25 cellular contexts compared by ENCODE assay signal in the genomic region with DNA sequence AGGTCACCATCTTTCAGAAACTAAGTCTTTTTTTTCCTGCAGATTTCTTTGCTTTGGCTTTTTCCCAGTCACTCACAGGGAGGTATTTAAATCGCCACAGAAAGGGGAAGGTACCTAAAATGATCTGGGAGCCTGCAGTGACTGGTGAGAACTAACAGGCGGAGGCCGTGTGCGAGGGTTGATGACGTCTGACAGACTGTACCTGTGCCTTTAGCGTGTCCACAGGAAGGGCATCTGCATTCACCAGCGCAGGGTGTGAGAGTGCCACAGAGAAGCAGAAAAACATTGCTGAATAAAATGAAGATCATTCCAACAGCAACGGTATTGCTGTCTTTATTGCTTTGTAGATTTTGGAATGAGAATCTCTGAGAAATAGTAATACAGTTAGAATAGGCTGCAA. TPM values are rescaled to one million over a fixed set of nuclear protein-coding genes. Genes with fewer than 3 reads are reported as not detected.
DNase-seq lines count a peak whose midpoint lies in the region; ATAC-seq, FAIRE-seq and TF ChIP-seq lines count a peak whose summit lies in the region.
"Had no signal": no experiment of that assay in that cellular context is flagged by ENCODE, and none has a peak within 500 bp of the region (broad histone marks: within the 10 kb centered on the region; RNA-seq: fewer than 3 reads in every experiment).

No MANE protein-coding gene starts in this region.

- no peaks in the 10 kb centered on the region for H3K27me3 ChIP-seq in astrocyte (ENCODE audit: insufficient read depth, low read length)
- H3K27me3 ChIP-seq: ascending aorta, esophagus muscularis mucosa, gastrocnemius medialis, pancreas, right lobe of liver, upper lobe of left lung had no signal

- no peak overlapping the region for H2AFZ ChIP-seq in astrocyte (ENCODE audit: low read depth, low read length)

- TF ChIP-seq CTCF in natural killer cell (IDR thresholded peaks at IDR 0.05) (no peak), astrocyte (IDR thresholded peaks at IDR 0.05; ENCODE audit: insufficient read depth, low read depth, low read length) (no peak)

- no peak overlapping the region for H3K27ac ChIP-seq in astrocyte (ENCODE audit: low read depth, low read length)
- H3K27ac ChIP-seq: ascending aorta, esophagus muscularis mucosa, pancreas, right lobe of liver, upper lobe of left lung, VCaP had no signal

- FAIRE-seq in astrocyte (lab: Jason Lieb, UNC): no peak
- FAIRE-seq: pancreas had no signal

- H3K9me3 Mint-ChIP-seq in natural killer cell (no peaks in the 10 kb centered on the region), astrocyte (ENCODE audit: unreplicated experiment) (no peaks in the 10 kb centered on the region)
- no peaks in the 10 kb centered on the region for H3K9me3 Mint-ChIP-seq in natural killer cell treated with Interleukin-12 subunit alpha and Interleukin-12 subunit beta and Interleukin-15 and Interleukin-18, amount 100 ng/mL, for 72 hours
- H3K9me3 Mint-ChIP-seq: T-helper 1 cell treated with Interleukin-12 subunit alpha and Interleukin-12 subunit beta and Interleukin-4 antibody, amounts not matched to agents 30 μg/mL and 1 μg/mL, for 36 hours had no signal

- DNase-seq in natural killer cell (no peak), T-helper 17 cell (no peak), astrocyte (ENCODE audit: low read depth) (no peak)
- no peak for DNase-seq in natural killer cell treated with Interleukin-12 subunit alpha and Interleukin-12 subunit beta and Interleukin-15 and Interleukin-18, amount 100 ng/mL, for 72 hours (ENCODE audit: low spot score)
- DNase-seq in stimulated activated naive CD8-positive, alpha-beta T cell treated with anti-CD3 and anti-CD28 coated beads, Interleukin-15, Interleukin-2, amounts not matched to agents 100 U/mL and 50 U/mL, for 24 hours: peak; percentile 27
- no peak for DNase-seq in activated CD4-positive, CD25-positive, alpha-beta regulatory T cell treated with anti-CD3 and anti-CD28 coated beads, Interleukin-2, amount 50 U/mL, for 72 hours
- DNase-seq: activated CD8-positive, alpha-beta memory T cell treated with anti-CD3 and anti-CD28 coated beads, Interleukin-2, amount 10 ng/mL, durations not matched to agents 7 days and 5 days; activated effector memory CD4-positive, alpha-beta T cell treated with Interleukin-2 at 50 U/mL for 16 hours; AML-193; cerebellar nuclear complex; effector CD8-positive, alpha-beta T cell; gastrocnemius medialis; KBM-7; NCI-H1694 treated with DMSO at 0.1 percent for 48 hours; NCI-H774; pancreas; PC-3; right lobe of liver; SIG-M5; upper lobe of left lung had no signal

- intact Hi-C loops in natural killer cell (cut with micrococcal nuclease): no loop called here

- H3K36me3 Mint-ChIP-seq in natural killer cell (no peaks in the 10 kb centered on the region), T-helper 17 cell (ENCODE audit: low read depth) (no peaks in the 10 kb centered on the region), astrocyte (ENCODE audit: low read depth, unreplicated experiment) (peaks cover 15% of the 10 kb centered on the region)
- H3K36me3 Mint-ChIP-seq in natural killer cell treated with Interleukin-12 subunit alpha and Interleukin-12 subunit beta and Interleukin-15 and Interleukin-18, amount 100 ng/mL, for 72 hours: peaks cover 5% of the 10 kb centered on the region

- H3K4me1 Mint-ChIP-seq in natural killer cell (peaks cover 72 to 78% of the 10 kb centered on the region in 2 donors), T-helper 17 cell (peaks cover 53% of the 10 kb centered on the region), astrocyte (ENCODE audit: low read depth, unreplicated experiment) (peaks cover 17% of the 10 kb centered on the region)
- H3K4me1 Mint-ChIP-seq in natural killer cell treated with Interleukin-12 subunit alpha and Interleukin-12 subunit beta and Interleukin-15 and Interleukin-18, amount 100 ng/mL, for 72 hours (ENCODE audit: low read depth in 2 of 2): peaks cover 58 to 70% of the 10 kb centered on the region in 2 donors

- H3K9me3 ChIP-seq in T-helper 17 cell (ENCODE audit: control insufficient read depth, low read length, poor library complexity, severe bottlenecking) (no peaks in the 10 kb centered on the region), astrocyte (ENCODE audit: insufficient read depth, low read depth, low read length) (no peaks in the 10 kb centered on the region)
- H3K9me3 ChIP-seq: ascending aorta, esophagus muscularis mucosa, gastrocnemius medialis, pancreas, right lobe of liver, upper lobe of left lung had no signal

- H3K4me2 ChIP-seq in astrocyte (ENCODE audit: low read length): no peak overlapping the region

- peak overlapping the region; percentile 71 for H3K4me3 Mint-ChIP-seq in natural killer cell
- no peak overlapping the region for H3K4me3 Mint-ChIP-seq in natural killer cell treated with Interleukin-12 subunit alpha and Interleukin-12 subunit beta and Interleukin-15 and Interleukin-18, amount 100 ng/mL, for 72 hours
- H3K4me3 Mint-ChIP-seq in T-helper 17 cell: no peak overlapping the region
- H3K4me3 Mint-ChIP-seq in astrocyte (ENCODE audit: unreplicated experiment): no peak overlapping the region
- H3K4me3 Mint-ChIP-seq: activated CD8-positive, alpha-beta memory T cell treated with anti-CD3 and anti-CD28 coated beads, Interleukin-2, amount 10 ng/mL, durations not matched to agents 7 days and 5 days had no signal

- H4K20me1 ChIP-seq in astrocyte (ENCODE audit: insufficient read depth, low read length): peaks cover 89% of the 10 kb centered on the region

- H3K9ac ChIP-seq in astrocyte (ENCODE audit: low read length): no peak overlapping the region

- H3K27me3 Mint-ChIP-seq in natural killer cell (ENCODE audit: low read depth in 2 of 2) (no peaks in the 10 kb centered on the region), T-helper 17 cell (no peaks in the 10 kb centered on the region), astrocyte (ENCODE audit: low read depth, unreplicated experiment) (no peaks in the 10 kb centered on the region)
- H3K27me3 Mint-ChIP-seq in natural killer cell treated with Interleukin-12 subunit alpha and Interleukin-12 subunit beta and Interleukin-15 and Interleukin-18, amount 100 ng/mL, for 72 hours: no peaks in the 10 kb centered on the region
- H3K27me3 Mint-ChIP-seq: activated CD8-positive, alpha-beta memory T cell treated with anti-CD3 and anti-CD28 coated beads, Interleukin-2, amount 10 ng/mL, durations not matched to agents 7 days and 5 days had no signal

- H3K4me1 ChIP-seq in astrocyte (ENCODE audit: insufficient read depth, low read length): peaks cover 13% of the 10 kb centered on the region

- H3K27ac Mint-ChIP-seq in natural killer cell (peak overlapping the region; percentile 81 to 82), T-helper 17 cell (peak overlapping the region; percentile 62), astrocyte (ENCODE audit: unreplicated experiment) (peak overlapping the region; percentile 47)
- peak overlapping the region in 1 of 2 donors; percentile 27 for H3K27ac Mint-ChIP-seq in natural killer cell treated with Interleukin-12 subunit alpha and Interleukin-12 subunit beta and Interleukin-15 and Interleukin-18, amount 100 ng/mL, for 72 hours
- H3K27ac Mint-ChIP-seq: activated CD8-positive, alpha-beta memory T cell treated with anti-CD3 and anti-CD28 coated beads, Interleukin-2, amount 10 ng/mL, durations not matched to agents 7 days and 5 days had no signal

- peaks cover 87% of the 10 kb centered on the region for H3K79me2 ChIP-seq in astrocyte (ENCODE audit: insufficient read depth, low read length)

- H3K36me3 ChIP-seq in astrocyte (ENCODE audit: insufficient read depth, low read length): no peaks in the 10 kb centered on the region
- H3K36me3 ChIP-seq: gastrocnemius medialis, pancreas, right lobe of liver had no signal

- peak; percentile 33 to 57 (median 44) for ATAC-seq in natural killer cell
- ATAC-seq in natural killer cell treated with Interleukin-12 subunit alpha and Interleukin-12 subunit beta and Interleukin-15 and Interleukin-18, amount 100 ng/mL, for 72 hours: no peak
- ATAC-seq in T-helper 17 cell: peak; percentile 42
- no peak for ATAC-seq in stimulated activated naive CD8-positive, alpha-beta T cell treated with anti-CD3 and anti-CD28 coated beads, Interleukin-15, Interleukin-2, amounts not matched to agents 100 U/mL and 50 U/mL, for 24 hours
- ATAC-seq in HG03432 (IDR thresholded peaks at IDR 0.05; ENCODE audit: unreplicated experiment): no peak
- ATAC-seq: activated CD8-positive, alpha-beta memory T cell treated with anti-CD3 and anti-CD28 coated beads, Interleukin-2, amount 10 ng/mL, durations not matched to agents 7 days and 5 days; PC-3 had no signal

- no peak overlapping the region for H3K4me3 ChIP-seq in astrocyte (ENCODE audit: insufficient read depth, low read depth, low read length)
- H3K4me3 ChIP-seq: ascending aorta, esophagus muscularis mucosa, gastrocnemius medialis, pancreas, right lobe of liver, upper lobe of left lung had no signal

RNA-seq across cellular contexts. Expression of a gene that starts 5.7 kb away (rescaled TPM):
- 10 to 100 TPM; 66.9 to 89.4 (median 77.1) TPM for total RNA-seq in natural killer cell
- total RNA-seq in natural killer cell treated with Interleukin-12 subunit alpha and Interleukin-12 subunit beta and Interleukin-15 and Interleukin-18, amount 100 ng/mL, for 72 hours: 10 to 100 TPM; 36.6 to 45.3 TPM
- 10 to 100 TPM; 61.0 to 65.1 TPM for total RNA-seq in T-helper 17 cell
- total RNA-seq in astrocyte: 30.2 and 31.7 TPM in 2 replicates

Comparison
In these comparisons a context has a peak if more than half of its experiments do, and no peak if none do; other contexts are left out.
1. ATAC-seq: peak in natural killer cell (3 of 3) and T-helper 17 cell (single experiment); none in natural killer cell treated with Interleukin-12 subunit alpha and Interleukin-12 subunit beta and Interleukin-15 and Interleukin-18, amount 100 ng/mL, for 72 hours (0 of 2), stimulated activated naive CD8-positive, alpha-beta T cell treated with anti-CD3 and anti-CD28 coated beads, Interleukin-15, Interleukin-2, amounts not matched to agents 100 U/mL and 50 U/mL, for 24 hours (single experiment) and HG03432 (single experiment).